ENCODE assay signal across 25 cellular contexts in genomic region chr3:196976891-196977420, GRCh38. TPM values are rescaled to one million over a fixed set of nuclear protein-coding genes. Genes with fewer than 3 reads are reported as not detected.
DNase-seq lines count a peak whose midpoint lies in the region; ATAC-seq and TF ChIP-seq lines count a peak whose summit lies in the region.
"Had no signal": no experiment of that assay in that cellular context is flagged by ENCODE, and none has a peak within 500 bp of the region (broad histone marks: within the 10 kb centered on the region; RNA-seq: fewer than 3 reads in every experiment).

No MANE protein-coding gene starts in this region.

- peak overlapping the region; percentile 24 for H3K27ac ChIP-seq in KOPT-K1 (ENCODE audit: low read depth, low read length, poor library complexity, severe bottlenecking)
- H3K27ac ChIP-seq in stomach = no peak overlapping the region
- H3K27ac ChIP-seq: 22Rv1; BLaER1 treated with 17β-estradiol and CSF1 and Interleukin-3, amounts not matched to agents 10 nM and 100 nM had no signal

- no TSS peak for BruUV-seq in Calu3 (replicated peaks; lab: Mats Ljungman, UMichigan)

- H3K9me3 ChIP-seq in KOPT-K1 (ENCODE audit: insufficient read depth, low read length, poor library complexity, severe bottlenecking) (peaks cover 3% of the 10 kb centered on the region), stomach (no peaks in the 10 kb centered on the region)

- no peak for TF ChIP-seq EP300 in stomach (IDR thresholded peaks at IDR 0.05)

- peaks cover 0 to 7% (median 2%) of the 10 kb centered on the region in 4 donors for H3K4me1 ChIP-seq in stomach

- H3K36me3 Mint-ChIP-seq in natural killer cell = no peaks in the 10 kb centered on the region
- no peaks in the 10 kb centered on the region for H3K36me3 Mint-ChIP-seq in Calu3 (ENCODE audit: insufficient read depth, unreplicated experiment)
- H3K36me3 Mint-ChIP-seq: CD4-positive, alpha-beta memory T cell had no signal

- peaks cover 7 to 12% of the 10 kb centered on the region in 2 donors for H3K27me3 Mint-ChIP-seq in natural killer cell (ENCODE audit: low read depth in 2 of 2)
- H3K27me3 Mint-ChIP-seq in Calu3 (ENCODE audit: unreplicated experiment) = peaks cover 9% of the 10 kb centered on the region

- DNase-seq in activated CD8-positive, alpha-beta memory T cell treated with anti-CD3 and anti-CD28 coated beads for 24 hours = peak; percentile 45
- DNase-seq in activated CD8-positive, alpha-beta memory T cell treated with anti-CD3 and anti-CD28 coated beads, Interleukin-2, amount 50 U/mL, for 48 hours = no peak
- DNase-seq in natural killer cell = peak; percentile 11
- peak; percentile 24 for DNase-seq in stomach
- no peak for DNase-seq in GM13976 (ENCODE audit: low spot score)
- DNase-seq in Calu3 = no peak
- DNase-seq in NK-92 (lab: John Stamatoyannopoulos, UW; ENCODE audit: unreplicated experiment) = no peak
- DNase-seq: ACHN; Caco-2; CD4-positive, alpha-beta memory T cell; IMR-90; Karpas-422; MV-4-11; NCI-H1105 treated with DMSO at 0.1 percent for 48 hours; NCI-H2029 treated with DMSO at 0.1 percent for 48 hours; NCI-H226; NCI-H510A treated with DMSO at 0.1 percent for 48 hours; NCI-H748 treated with DMSO at 0.1 percent for 48 hours; NK-92 treated with Interleukin-12 subunit alpha and Interleukin-12 subunit beta, amount 100 ng/mL, for 24 hours had no signal

- no peaks in the 10 kb centered on the region for H3K27me3 ChIP-seq in stomach
- H3K27me3 ChIP-seq: BLaER1 treated with 17β-estradiol and CSF1 and Interleukin-3, amounts not matched to agents 10 nM and 100 nM had no signal

- intact Hi-C loops in natural killer cell (cut with micrococcal nuclease) = no loop called here
- intact Hi-C loops in stomach (cut with DNase I; ENCODE audit: low total_unique reads) = no loop called here
- intact Hi-C loops in Calu3 (cut with micrococcal nuclease; ENCODE audit: unreplicated experiment) = loop anchor here (10.0 kb wide), 1 partner anchor 208 kb away; no protein-coding TSS in a partner anchor

- TF ChIP-seq CTCF in natural killer cell (IDR thresholded peaks at IDR 0.05) (no peak), stomach (IDR thresholded peaks at IDR 0.05) (no peak), GM13976 (IDR thresholded peaks at IDR 0.05; ENCODE audit: borderline replicate concordance, control extremely low read depth, extremely low read depth, insufficient read depth, missing control alignments) (no peak), Calu3 (IDR thresholded peaks at IDR 0.05; ENCODE audit: unreplicated experiment) (no peak)

- H3K4me3 Mint-ChIP-seq in natural killer cell (no peak overlapping the region), Calu3 (ENCODE audit: low read depth, unreplicated experiment) (no peak overlapping the region)
- H3K4me3 Mint-ChIP-seq: CD4-positive, alpha-beta memory T cell had no signal

- H3K36me3 ChIP-seq in KOPT-K1 (ENCODE audit: insufficient read depth, low read length) (no peaks in the 10 kb centered on the region), stomach (no peaks in the 10 kb centered on the region)
- H3K36me3 ChIP-seq: BLaER1 treated with 17β-estradiol and CSF1 and Interleukin-3, amounts not matched to agents 10 nM and 100 nM had no signal

- H3K4me3 ChIP-seq in stomach = no peak overlapping the region
- H3K4me3 ChIP-seq: BLaER1 treated with 17β-estradiol and CSF1 and Interleukin-3, amounts not matched to agents 10 nM and 100 nM had no signal

- no peaks in the 10 kb centered on the region for H3K9me3 Mint-ChIP-seq in natural killer cell
- peaks cover 3% of the 10 kb centered on the region for H3K9me3 Mint-ChIP-seq in Calu3 (ENCODE audit: low read depth, unreplicated experiment)

- in situ Hi-C loops in GM13976 (cut with MboI; ENCODE audit: low sequenced_read_pairs, unreplicated experiment) = loop anchor here (10.0 to 25.0 kb wide), 2 partner anchors 132 to 535 kb away; no protein-coding TSS in a partner anchor

- H3K27ac Mint-ChIP-seq in natural killer cell (no peak overlapping the region), Calu3 (ENCODE audit: unreplicated experiment) (no peak overlapping the region)

- CTCF ChIA-PET in Calu3 (lab: Charles Lee) = no interaction called here

- no peak for ATAC-seq in natural killer cell
- ATAC-seq: Right ventricle myocardium inferior had no signal

- peaks cover 5 to 7% of the 10 kb centered on the region in 2 donors for H3K4me1 Mint-ChIP-seq in natural killer cell
- no peaks in the 10 kb centered on the region for H3K4me1 Mint-ChIP-seq in Calu3 (ENCODE audit: low read depth, unreplicated experiment)

- TF ChIP-seq POLR2A in stomach (IDR thresholded peaks at IDR 0.05) = no peak

- 79 to 88% (median 81%) methylated on average over 11 to 13 of the region's 13 CpGs for WGBS in stomach, 5 donors

RNA-seq across cellular contexts. Expression of gene PIGZ, which starts 8.3 kb away (rescaled TPM):
- total RNA-seq in natural killer cell = 1 to 10 TPM; 2.2 to 2.3 (median 2.2) TPM
- total RNA-seq in stomach = 100 to 1,000 TPM in 1 of 5 donors, 10 to 100 TPM in 1, 1 to 10 TPM in 3; 1.2 to 125 (median 9.2) TPM
- polyA plus RNA-seq in stomach = 1 to 10 TPM; 3.0 to 5.6 (median 4.1) TPM
- 6.7 TPM in 2 replicates for total RNA-seq in Calu3 (2022)
- total RNA-seq: G401, H1 had no signal

RNA-seq across cellular contexts. Expression of gene NCBP2, which starts 34.6 kb away (rescaled TPM):
- total RNA-seq in natural killer cell (10 to 100 TPM; 32.3 to 44.1 (median 37.5) TPM), stomach (10 to 100 TPM; 15.4 to 45.4 (median 32.1) TPM), Calu3 (2022) (67.1 and 71.5 TPM in 2 replicates)
- 10 to 100 TPM; 37.4 to 52.5 (median 49.2) TPM for polyA plus RNA-seq in stomach

RNA-seq across cellular contexts. Expression of gene MELTF, which starts 52.7 kb away (rescaled TPM):
- total RNA-seq in natural killer cell (1 to 10 TPM; 2.4 to 4.3 (median 4.0) TPM), stomach (1 to 10 TPM in 3 of 5 donors, under 1 TPM in 2; 0.45 to 4.4 (median 3.5) TPM), Calu3 (2022) (29.8 and 39.0 TPM in 2 replicates)
- polyA plus RNA-seq in stomach = 1 to 10 TPM in 2 of 3 donors, under 1 TPM in 1; 0.76 to 1.8 (median 1.3) TPM

Comparison
In these comparisons a context has a peak if more than half of its experiments do, and no peak if none do; other contexts are left out.
1. DNase-seq: peak in activated CD8-positive, alpha-beta memory T cell treated with anti-CD3 and anti-CD28 coated beads for 24 hours (single experiment), natural killer cell (single experiment) and stomach (single experiment); none in activated CD8-positive, alpha-beta memory T cell treated with anti-CD3 and anti-CD28 coated beads, Interleukin-2, amount 50 U/mL, for 48 hours (single experiment), GM13976 (single experiment), Calu3 (single experiment) and NK-92 (single experiment).